8 cellular contexts compared by ENCODE assay signal in genomic region chr3:23945653-23945902, GRCh38.
DNase-seq lines count a peak whose midpoint lies in the region; ATAC-seq and TF ChIP-seq lines count a peak whose summit lies in the region.

No MANE protein-coding gene starts in this region.

- H3K9ac ChIP-seq in SK-N-MC (ENCODE audit: insufficient read length): no peak overlapping the region

- H3K4me3 ChIP-seq in GM08714 (ENCODE audit: low read length) (peak overlapping the region; percentile 74), SK-N-MC (peak overlapping the region; percentile 81), foreskin fibroblast (ENCODE audit: low read depth in 1 of 2, low read length in 2 of 2) (peak overlapping the region; percentile 54 to 73), skeletal muscle cell (ENCODE audit: low read depth, low read length) (peak overlapping the region; percentile 78)

- H3K27ac ChIP-seq in SK-N-MC: no peak overlapping the region

- no peaks in the 10 kb centered on the region for H3K9me3 ChIP-seq in SK-N-MC (ENCODE audit: low read depth, low read length)

- no peak for TF ChIP-seq CTCF in foreskin fibroblast (IDR thresholded peaks at IDR 0.05; ENCODE audit: low read depth, low read length)

- no peaks in the 10 kb centered on the region for H3K36me3 ChIP-seq in SK-N-MC (ENCODE audit: insufficient read depth, low read length)

- no peak for DNase-seq in SK-N-MC (ENCODE audit: low read depth, low spot score)
- DNase-seq in foreskin fibroblast: no peak
- no peak for DNase-seq in skeletal muscle cell (ENCODE audit: low read depth)
- DNase-seq in NCI-H146 (lab: John Stamatoyannopoulos, UW): no peak

- no peak for ATAC-seq in HG03432 (IDR thresholded peaks at IDR 0.05; ENCODE audit: unreplicated experiment)
- ATAC-seq in HG03095 (IDR thresholded peaks at IDR 0.05; ENCODE audit: unreplicated experiment): no peak
- ATAC-seq in HG02884 (IDR thresholded peaks at IDR 0.05; ENCODE audit: unreplicated experiment): no peak
